1 cellular context compared by ENCODE assay signal in the genomic region with DNA sequence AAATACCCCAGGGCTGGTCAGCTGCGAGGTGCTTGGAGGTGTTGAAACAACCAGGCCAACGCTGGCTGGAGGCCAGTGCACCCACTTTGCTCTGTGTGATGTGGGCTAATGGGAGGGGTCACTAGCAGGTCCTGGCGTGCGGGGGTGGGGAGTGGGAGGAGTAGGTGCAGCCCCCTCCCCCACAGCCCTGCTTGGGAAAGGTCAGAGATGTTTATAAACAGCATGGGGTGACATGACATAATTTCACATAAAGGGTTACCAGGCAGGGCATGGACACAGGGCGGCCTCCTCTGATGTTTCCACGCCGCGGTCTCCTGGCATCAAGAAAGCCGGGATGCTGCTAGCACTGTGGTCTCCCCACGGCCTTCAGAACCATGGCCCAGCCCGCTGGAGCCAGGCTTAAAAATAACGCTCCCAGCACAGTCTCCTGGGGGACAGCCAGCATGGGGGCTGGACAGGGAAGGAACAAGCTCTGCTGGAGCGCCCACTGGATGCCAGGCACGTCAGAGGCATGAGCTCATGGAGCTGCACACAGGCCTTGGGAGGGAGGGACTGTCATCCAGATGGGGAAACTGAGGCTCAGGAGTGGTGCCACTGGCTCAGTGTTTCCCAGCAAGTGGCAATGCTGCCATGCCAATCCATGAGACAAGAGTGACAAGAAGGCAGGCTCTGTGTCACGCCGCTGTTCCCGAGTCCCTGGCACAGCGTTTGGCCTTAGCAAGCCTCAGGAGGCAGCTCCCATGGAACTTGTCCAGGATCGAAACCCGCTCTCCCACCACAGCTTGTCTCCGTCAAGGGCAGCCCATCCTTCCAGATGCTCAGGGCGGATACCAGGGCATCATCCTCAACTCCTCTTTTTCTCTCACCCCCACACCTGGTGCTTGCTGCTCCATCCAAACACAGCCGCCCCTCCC.
TF ChIP-seq lines count a peak whose summit lies in the region.

No MANE protein-coding gene starts in this region.

TF ChIP-seq in HepG2, 621 proteins besides CTCF, POLR2A, EP300 and RAD21 (continued from another document and continues in another):
- TF ChIP-seq, protein P1, sequence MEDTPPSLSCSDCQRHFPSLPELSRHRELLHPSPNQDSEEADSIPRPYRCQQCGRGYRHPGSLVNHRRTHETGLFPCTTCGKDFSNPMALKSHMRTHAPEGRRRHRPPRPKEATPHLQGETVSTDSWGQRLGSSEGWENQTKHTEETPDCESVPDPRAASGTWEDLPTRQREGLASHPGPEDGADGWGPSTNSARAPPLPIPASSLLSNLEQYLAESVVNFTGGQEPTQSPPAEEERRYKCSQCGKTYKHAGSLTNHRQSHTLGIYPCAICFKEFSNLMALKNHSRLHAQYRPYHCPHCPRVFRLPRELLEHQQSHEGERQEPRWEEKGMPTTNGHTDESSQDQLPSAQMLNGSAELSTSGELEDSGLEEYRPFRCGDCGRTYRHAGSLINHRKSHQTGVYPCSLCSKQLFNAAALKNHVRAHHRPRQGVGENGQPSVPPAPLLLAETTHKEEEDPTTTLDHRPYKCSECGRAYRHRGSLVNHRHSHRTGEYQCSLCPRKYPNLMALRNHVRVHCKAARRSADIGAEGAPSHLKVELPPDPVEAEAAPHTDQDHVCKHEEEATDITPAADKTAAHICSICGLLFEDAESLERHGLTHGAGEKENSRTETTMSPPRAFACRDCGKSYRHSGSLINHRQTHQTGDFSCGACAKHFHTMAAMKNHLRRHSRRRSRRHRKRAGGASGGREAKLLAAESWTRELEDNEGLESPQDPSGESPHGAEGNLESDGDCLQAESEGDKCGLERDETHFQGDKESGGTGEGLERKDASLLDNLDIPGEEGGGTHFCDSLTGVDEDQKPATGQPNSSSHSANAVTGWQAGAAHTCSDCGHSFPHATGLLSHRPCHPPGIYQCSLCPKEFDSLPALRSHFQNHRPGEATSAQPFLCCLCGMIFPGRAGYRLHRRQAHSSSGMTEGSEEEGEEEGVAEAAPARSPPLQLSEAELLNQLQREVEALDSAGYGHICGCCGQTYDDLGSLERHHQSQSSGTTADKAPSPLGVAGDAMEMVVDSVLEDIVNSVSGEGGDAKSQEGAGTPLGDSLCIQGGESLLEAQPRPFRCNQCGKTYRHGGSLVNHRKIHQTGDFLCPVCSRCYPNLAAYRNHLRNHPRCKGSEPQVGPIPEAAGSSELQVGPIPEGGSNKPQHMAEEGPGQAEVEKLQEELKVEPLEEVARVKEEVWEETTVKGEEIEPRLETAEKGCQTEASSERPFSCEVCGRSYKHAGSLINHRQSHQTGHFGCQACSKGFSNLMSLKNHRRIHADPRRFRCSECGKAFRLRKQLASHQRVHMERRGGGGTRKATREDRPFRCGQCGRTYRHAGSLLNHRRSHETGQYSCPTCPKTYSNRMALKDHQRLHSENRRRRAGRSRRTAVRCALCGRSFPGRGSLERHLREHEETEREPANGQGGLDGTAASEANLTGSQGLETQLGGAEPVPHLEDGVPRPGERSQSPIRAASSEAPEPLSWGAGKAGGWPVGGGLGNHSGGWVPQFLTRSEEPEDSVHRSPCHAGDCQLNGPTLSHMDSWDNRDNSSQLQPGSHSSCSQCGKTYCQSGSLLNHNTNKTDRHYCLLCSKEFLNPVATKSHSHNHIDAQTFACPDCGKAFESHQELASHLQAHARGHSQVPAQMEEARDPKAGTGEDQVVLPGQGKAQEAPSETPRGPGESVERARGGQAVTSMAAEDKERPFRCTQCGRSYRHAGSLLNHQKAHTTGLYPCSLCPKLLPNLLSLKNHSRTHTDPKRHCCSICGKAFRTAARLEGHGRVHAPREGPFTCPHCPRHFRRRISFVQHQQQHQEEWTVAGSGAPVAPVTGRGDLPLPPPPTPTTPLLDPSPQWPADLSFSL (CRISPR knock-in tag; IDR thresholded peaks at IDR 0.05) = peak; percentile 69; the same call in 1 of the 2 replicates
- TF ChIP-seq ZNF383 (CRISPR knock-in tag; IDR thresholded peaks at IDR 0.05; ENCODE audit: borderline replicate concordance) (peak; percentile 88; the same call in 1 of the 2 replicates), HDAC2 (CRISPR knock-in tag; IDR thresholded peaks at IDR 0.05) (peak; percentile 99), MIER3 (CRISPR knock-in tag; IDR thresholded peaks at IDR 0.05; ENCODE audit: borderline replicate concordance) (peak; percentile 100), SIN3B (IDR thresholded peaks at IDR 0.05; ENCODE audit: low read length) (no peak), ZNF329 (CRISPR knock-in tag; IDR thresholded peaks at IDR 0.05; ENCODE audit: low read depth) (peak; percentile 63), KLF13 (CRISPR knock-in tag; IDR thresholded peaks at IDR 0.05) (peak; percentile 47; the same call in 1 of the 2 replicates), ZFP82 (CRISPR knock-in tag; IDR thresholded peaks at IDR 0.05; ENCODE audit: borderline replicate concordance) (no peak), RFXANK (CRISPR knock-in tag; IDR thresholded peaks at IDR 0.05) (peak; percentile 81; the same call in 1 of the 2 replicates), RORA (CRISPR knock-in tag; IDR thresholded peaks at IDR 0.05) (no peak), NR2C2 (CRISPR knock-in tag; IDR thresholded peaks at IDR 0.05; ENCODE audit: borderline replicate concordance) (peak; percentile 95), ZNF550 (CRISPR knock-in tag; IDR thresholded peaks at IDR 0.05; ENCODE audit: borderline replicate concordance) (peak; percentile 79; the same call in 1 of the 2 replicates), ZNF746 (CRISPR knock-in tag; IDR thresholded peaks at IDR 0.05) (peak; percentile 98), ETV6 (CRISPR knock-in tag; conservative IDR thresholded peaks at IDR 0.05) (peak; percentile 97), ARNT (IDR thresholded peaks at IDR 0.05) (no peak), TCF12 (IDR thresholded peaks at IDR 0.05) (no peak), TCF12 (CRISPR knock-in tag; IDR thresholded peaks at IDR 0.05) (peak; percentile 100), RFXAP (CRISPR knock-in tag; IDR thresholded peaks at IDR 0.05; ENCODE audit: borderline replicate concordance) (peak; percentile 92; the same call in 1 of the 2 replicates), ZNF652 (CRISPR knock-in tag; IDR thresholded peaks at IDR 0.05; ENCODE audit: borderline replicate concordance, low read depth) (peak; percentile 91), NPAS2 (CRISPR knock-in tag; IDR thresholded peaks at IDR 0.05; ENCODE audit: borderline replicate concordance) (0 out of 2 replicates have a peak, but pooled peaks have one; percentile 9), EZH2 (conservative IDR thresholded peaks at IDR 0.05; ENCODE audit: low read depth, low read length) (no peak), GATAD1 (CRISPR knock-in tag; IDR thresholded peaks at IDR 0.05) (peak; percentile 85), ZKSCAN1 (IDR thresholded peaks at IDR 0.05; ENCODE audit: low read length) (no peak; the same call in 1 of the 2 replicates), ZNF234 (CRISPR knock-in tag; conservative IDR thresholded peaks at IDR 0.05) (no peak; the same call in 1 of the 2 replicates), PRPF4 (IDR thresholded peaks at IDR 0.05; ENCODE audit: low read depth, low read length, poor library complexity, severe bottlenecking) (peak; percentile 99), CENPT (CRISPR knock-in tag; IDR thresholded peaks at IDR 0.05; ENCODE audit: low read depth) (peak; percentile 95; the same call in 1 of the 2 replicates), HOXA3 (CRISPR knock-in tag; IDR thresholded peaks at IDR 0.05) (peak; percentile 94), RFX1 (IDR thresholded peaks at IDR 0.05) (no peak), GATAD2A (CRISPR knock-in tag; IDR thresholded peaks at IDR 0.05) (peak; percentile 100)
- TF ChIP-seq, protein P2, sequence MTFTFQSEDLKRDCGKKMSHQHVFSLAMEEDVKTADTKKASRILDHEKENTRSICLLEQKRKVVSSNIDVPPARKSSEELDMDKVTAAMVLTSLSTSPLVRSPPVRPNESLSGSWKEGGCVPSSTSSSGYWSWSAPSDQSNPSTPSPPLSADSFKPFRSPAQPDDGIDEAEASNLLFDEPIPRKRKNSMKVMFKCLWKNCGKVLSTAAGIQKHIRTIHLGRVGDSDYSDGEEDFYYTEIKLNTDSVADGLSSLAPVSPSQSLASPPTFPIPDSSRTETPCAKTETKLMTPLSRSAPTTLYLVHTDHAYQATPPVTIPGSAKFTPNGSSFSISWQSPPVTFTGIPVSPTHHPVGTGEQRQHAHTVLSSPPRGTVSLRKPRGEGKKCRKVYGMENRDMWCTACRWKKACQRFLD (CRISPR knock-in tag; IDR thresholded peaks at IDR 0.05; ENCODE audit: borderline replicate concordance) = no peak
- TF ChIP-seq, protein P3, sequence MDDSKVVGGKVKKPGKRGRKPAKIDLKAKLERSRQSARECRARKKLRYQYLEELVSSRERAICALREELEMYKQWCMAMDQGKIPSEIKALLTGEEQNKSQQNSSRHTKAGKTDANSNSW (CRISPR knock-in tag; IDR thresholded peaks at IDR 0.05; ENCODE audit: borderline replicate concordance) = no peak
- TF ChIP-seq, protein P4, sequence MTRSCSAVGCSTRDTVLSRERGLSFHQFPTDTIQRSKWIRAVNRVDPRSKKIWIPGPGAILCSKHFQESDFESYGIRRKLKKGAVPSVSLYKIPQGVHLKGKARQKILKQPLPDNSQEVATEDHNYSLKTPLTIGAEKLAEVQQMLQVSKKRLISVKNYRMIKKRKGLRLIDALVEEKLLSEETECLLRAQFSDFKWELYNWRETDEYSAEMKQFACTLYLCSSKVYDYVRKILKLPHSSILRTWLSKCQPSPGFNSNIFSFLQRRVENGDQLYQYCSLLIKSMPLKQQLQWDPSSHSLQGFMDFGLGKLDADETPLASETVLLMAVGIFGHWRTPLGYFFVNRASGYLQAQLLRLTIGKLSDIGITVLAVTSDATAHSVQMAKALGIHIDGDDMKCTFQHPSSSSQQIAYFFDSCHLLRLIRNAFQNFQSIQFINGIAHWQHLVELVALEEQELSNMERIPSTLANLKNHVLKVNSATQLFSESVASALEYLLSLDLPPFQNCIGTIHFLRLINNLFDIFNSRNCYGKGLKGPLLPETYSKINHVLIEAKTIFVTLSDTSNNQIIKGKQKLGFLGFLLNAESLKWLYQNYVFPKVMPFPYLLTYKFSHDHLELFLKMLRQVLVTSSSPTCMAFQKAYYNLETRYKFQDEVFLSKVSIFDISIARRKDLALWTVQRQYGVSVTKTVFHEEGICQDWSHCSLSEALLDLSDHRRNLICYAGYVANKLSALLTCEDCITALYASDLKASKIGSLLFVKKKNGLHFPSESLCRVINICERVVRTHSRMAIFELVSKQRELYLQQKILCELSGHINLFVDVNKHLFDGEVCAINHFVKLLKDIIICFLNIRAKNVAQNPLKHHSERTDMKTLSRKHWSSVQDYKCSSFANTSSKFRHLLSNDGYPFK (CRISPR knock-in tag; IDR thresholded peaks at IDR 0.05; ENCODE audit: borderline replicate concordance) = peak; percentile 74; the same call in 1 of the 2 replicates
- TF ChIP-seq, protein P5, sequence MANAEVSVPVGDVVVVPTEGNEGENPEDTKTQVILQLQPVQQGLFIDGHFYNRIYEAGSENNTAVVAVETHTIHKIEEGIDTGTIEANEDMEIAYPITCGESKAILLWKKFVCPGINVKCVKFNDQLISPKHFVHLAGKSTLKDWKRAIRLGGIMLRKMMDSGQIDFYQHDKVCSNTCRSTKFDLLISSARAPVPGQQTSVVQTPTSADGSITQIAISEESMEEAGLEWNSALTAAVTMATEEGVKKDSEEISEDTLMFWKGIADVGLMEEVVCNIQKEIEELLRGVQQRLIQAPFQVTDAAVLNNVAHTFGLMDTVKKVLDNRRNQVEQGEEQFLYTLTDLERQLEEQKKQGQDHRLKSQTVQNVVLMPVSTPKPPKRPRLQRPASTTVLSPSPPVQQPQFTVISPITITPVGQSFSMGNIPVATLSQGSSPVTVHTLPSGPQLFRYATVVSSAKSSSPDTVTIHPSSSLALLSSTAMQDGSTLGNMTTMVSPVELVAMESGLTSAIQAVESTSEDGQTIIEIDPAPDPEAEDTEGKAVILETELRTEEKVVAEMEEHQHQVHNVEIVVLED (CRISPR knock-in tag; IDR thresholded peaks at IDR 0.05; ENCODE audit: borderline replicate concordance) = peak; percentile 76; the same call in 1 of the 2 replicates
- TF ChIP-seq, protein P6, sequence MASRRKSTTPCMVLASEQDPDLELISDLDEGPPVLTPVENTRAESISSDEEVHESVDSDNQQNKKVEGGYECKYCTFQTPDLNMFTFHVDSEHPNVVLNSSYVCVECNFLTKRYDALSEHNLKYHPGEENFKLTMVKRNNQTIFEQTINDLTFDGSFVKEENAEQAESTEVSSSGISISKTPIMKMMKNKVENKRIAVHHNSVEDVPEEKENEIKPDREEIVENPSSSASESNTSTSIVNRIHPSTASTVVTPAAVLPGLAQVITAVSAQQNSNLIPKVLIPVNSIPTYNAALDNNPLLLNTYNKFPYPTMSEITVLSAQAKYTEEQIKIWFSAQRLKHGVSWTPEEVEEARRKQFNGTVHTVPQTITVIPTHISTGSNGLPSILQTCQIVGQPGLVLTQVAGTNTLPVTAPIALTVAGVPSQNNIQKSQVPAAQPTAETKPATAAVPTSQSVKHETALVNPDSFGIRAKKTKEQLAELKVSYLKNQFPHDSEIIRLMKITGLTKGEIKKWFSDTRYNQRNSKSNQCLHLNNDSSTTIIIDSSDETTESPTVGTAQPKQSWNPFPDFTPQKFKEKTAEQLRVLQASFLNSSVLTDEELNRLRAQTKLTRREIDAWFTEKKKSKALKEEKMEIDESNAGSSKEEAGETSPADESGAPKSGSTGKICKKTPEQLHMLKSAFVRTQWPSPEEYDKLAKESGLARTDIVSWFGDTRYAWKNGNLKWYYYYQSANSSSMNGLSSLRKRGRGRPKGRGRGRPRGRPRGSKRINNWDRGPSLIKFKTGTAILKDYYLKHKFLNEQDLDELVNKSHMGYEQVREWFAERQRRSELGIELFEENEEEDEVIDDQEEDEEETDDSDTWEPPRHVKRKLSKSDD (CRISPR knock-in tag; IDR thresholded peaks at IDR 0.05; ENCODE audit: low read depth) = peak; percentile 74; the same call in 1 of the 2 replicates
- TF ChIP-seq, protein P7, sequence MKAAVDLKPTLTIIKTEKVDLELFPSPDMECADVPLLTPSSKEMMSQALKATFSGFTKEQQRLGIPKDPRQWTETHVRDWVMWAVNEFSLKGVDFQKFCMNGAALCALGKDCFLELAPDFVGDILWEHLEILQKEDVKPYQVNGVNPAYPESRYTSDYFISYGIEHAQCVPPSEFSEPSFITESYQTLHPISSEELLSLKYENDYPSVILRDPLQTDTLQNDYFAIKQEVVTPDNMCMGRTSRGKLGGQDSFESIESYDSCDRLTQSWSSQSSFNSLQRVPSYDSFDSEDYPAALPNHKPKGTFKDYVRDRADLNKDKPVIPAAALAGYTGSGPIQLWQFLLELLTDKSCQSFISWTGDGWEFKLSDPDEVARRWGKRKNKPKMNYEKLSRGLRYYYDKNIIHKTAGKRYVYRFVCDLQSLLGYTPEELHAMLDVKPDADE (CRISPR knock-in tag; IDR thresholded peaks at IDR 0.05) = no peak; the same call in 1 of the 2 replicates
- TF ChIP-seq, protein P8, sequence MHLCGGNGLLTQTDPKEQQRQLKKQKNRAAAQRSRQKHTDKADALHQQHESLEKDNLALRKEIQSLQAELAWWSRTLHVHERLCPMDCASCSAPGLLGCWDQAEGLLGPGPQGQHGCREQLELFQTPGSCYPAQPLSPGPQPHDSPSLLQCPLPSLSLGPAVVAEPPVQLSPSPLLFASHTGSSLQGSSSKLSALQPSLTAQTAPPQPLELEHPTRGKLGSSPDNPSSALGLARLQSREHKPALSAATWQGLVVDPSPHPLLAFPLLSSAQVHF (CRISPR knock-in tag; IDR thresholded peaks at IDR 0.05) = peak; percentile 92; the same call in 1 of the 2 replicates
- TF ChIP-seq, protein P9, sequence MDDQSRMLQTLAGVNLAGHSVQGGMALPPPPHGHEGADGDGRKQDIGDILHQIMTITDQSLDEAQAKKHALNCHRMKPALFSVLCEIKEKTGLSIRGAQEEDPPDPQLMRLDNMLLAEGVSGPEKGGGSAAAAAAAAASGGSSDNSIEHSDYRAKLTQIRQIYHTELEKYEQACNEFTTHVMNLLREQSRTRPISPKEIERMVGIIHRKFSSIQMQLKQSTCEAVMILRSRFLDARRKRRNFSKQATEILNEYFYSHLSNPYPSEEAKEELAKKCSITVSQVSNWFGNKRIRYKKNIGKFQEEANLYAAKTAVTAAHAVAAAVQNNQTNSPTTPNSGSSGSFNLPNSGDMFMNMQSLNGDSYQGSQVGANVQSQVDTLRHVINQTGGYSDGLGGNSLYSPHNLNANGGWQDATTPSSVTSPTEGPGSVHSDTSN (CRISPR knock-in tag; IDR thresholded peaks at IDR 0.05; ENCODE audit: borderline replicate concordance) = no peak
